In the genomic region with DNA sequence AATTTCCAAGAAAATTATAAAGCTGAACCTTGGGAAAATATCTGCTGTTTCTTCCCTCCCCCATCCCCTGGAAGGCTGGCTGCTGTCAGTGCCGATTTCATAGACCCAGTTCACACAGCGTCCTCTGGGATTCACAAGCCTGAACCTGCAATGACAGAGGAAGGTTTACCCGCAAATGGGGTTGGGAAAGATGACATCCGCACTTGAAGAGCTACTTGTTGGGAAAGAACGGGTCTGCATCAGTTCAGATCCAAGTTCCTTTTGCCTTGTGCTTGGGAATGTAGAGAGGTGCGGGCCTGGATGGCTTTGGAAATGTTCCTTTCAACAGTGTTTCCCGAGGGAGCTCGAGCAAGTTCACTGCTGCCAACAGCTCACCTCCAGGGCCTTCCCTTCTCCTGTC, we compare ENCODE assay signal across 19 cellular contexts. TPM values are rescaled to one million over a fixed set of nuclear protein-coding genes. Genes with fewer than 3 reads are reported as not detected.
"Had no signal": no experiment of that assay in that cellular context is flagged by ENCODE, and none has a peak within 500 bp of the region (broad histone marks: within the 10 kb centered on the region; RNA-seq: fewer than 3 reads in every experiment).

No MANE protein-coding gene starts in this region.

- ATAC-seq: activated CD4-positive, CD25-positive, alpha-beta regulatory T cell treated with anti-CD3 and anti-CD28 coated beads, Interleukin-2, amount 50 U/mL, for 24 hours; activated CD8-positive, alpha-beta T cell treated with anti-CD3 and anti-CD28 coated beads for 36 hours; activated T-cell treated with anti-CD3 and anti-CD28 coated beads, Interleukin-2, amount 50 U/mL, for 72 hours; PC-3 had no signal

- FAIRE-seq: RCC 7860 had no signal

- DNase-seq: activated CD4-positive, alpha-beta T cell treated with anti-CD3 and anti-CD28 coated beads for 4 hours; activated CD8-positive, alpha-beta memory T cell treated with anti-CD3 and anti-CD28 coated beads, Interleukin-2, amount 50 U/mL, for 4 hours; activated CD8-positive, alpha-beta T cell treated with anti-CD3 and anti-CD28 coated beads for 36 hours; activated gamma-delta T cell treated with Interleukin-2 at 50 U/mL for 16 hours; activated naive CD4-positive, alpha-beta T cell treated with anti-CD3 and anti-CD28 coated beads, Interleukin-2, amount 10 ng/mL, durations not matched to agents 7 days and 5 days; activated naive CD8-positive, alpha-beta T cell treated with anti-CD3 and anti-CD28 coated beads for 36 hours; activated T-cell treated with anti-CD3 and anti-CD28 coated beads, Interleukin-2, amount 50 U/mL, for 72 hours; Karpas-422; NCI-H1048; NCI-H1417 treated with DMSO at 0.1 percent for 48 hours; NCI-H1694; NCI-H2029; NCI-H2107; NCI-H510A treated with DMSO at 0.1 percent for 48 hours; PC-3; SHP77 treated with DMSO at 0.1 percent for 48 hours had no signal

RNA-seq across cellular contexts. Expression of gene PCDH12, which starts 13.9 kb away (rescaled TPM):
- total RNA-seq: SK-MEL-5 had no signal
